10 cellular contexts compared by ENCODE assay signal in genomic region chr11:103609117-103610066, GRCh38.
A peak's percentile ranks its signal among the peaks of the same experiment; 100 is the strongest.
DNase-seq lines count a peak whose midpoint lies in the region; ATAC-seq, FAIRE-seq and TF ChIP-seq lines count a peak whose summit lies in the region.
"Had no signal": no experiment of that assay in that cellular context is flagged by ENCODE, and none has a peak within 500 bp of the region (broad histone marks: within the 10 kb centered on the region; RNA-seq: fewer than 3 reads in every experiment).

No MANE protein-coding gene starts in this region.

- CTCF ChIA-PET in activated naive CD4-positive, alpha-beta T cell treated with anti-CD3 and anti-CD28 coated beads for 36 hours (lab: Charles Lee), result no interaction called here

- H3K4me1 Mint-ChIP-seq in glutamatergic neuron (ENCODE audit: low read depth, unreplicated experiment), result no peaks in the 10 kb centered on the region
- H3K4me1 Mint-ChIP-seq in activated naive CD8-positive, alpha-beta T cell treated with anti-CD3 and anti-CD28 coated beads, Interleukin-2, amount 50 U/mL, for 24 hours, result no peaks in the 10 kb centered on the region
- H3K4me1 Mint-ChIP-seq in activated naive CD4-positive, alpha-beta T cell treated with anti-CD3 and anti-CD28 coated beads for 36 hours (ENCODE audit: low read depth), result no peaks in the 10 kb centered on the region

- H3K4me3 ChIP-seq in ACC112 (ENCODE audit: low read depth, low read length) (peak overlapping the region; percentile 51; the same call in 1 of the 2 replicates), gastrocnemius medialis (no peak overlapping the region)

- H3K27me3 Mint-ChIP-seq in glutamatergic neuron (ENCODE audit: unreplicated experiment), result peaks cover 2% of the 10 kb centered on the region
- peaks cover 7% of the 10 kb centered on the region for H3K27me3 Mint-ChIP-seq in activated naive CD8-positive, alpha-beta T cell treated with anti-CD3 and anti-CD28 coated beads, Interleukin-2, amount 50 U/mL, for 24 hours
- H3K27me3 Mint-ChIP-seq in activated naive CD4-positive, alpha-beta T cell treated with anti-CD3 and anti-CD28 coated beads for 36 hours (ENCODE audit: low read depth), result peaks cover 4% of the 10 kb centered on the region

- no peak overlapping the region for H3K27ac Mint-ChIP-seq in glutamatergic neuron (ENCODE audit: unreplicated experiment)
- H3K27ac Mint-ChIP-seq in activated naive CD8-positive, alpha-beta T cell treated with anti-CD3 and anti-CD28 coated beads, Interleukin-2, amount 50 U/mL, for 24 hours, result no peak overlapping the region
- no peak overlapping the region for H3K27ac Mint-ChIP-seq in activated naive CD4-positive, alpha-beta T cell treated with anti-CD3 and anti-CD28 coated beads for 36 hours

- H3K4me3 Mint-ChIP-seq in glutamatergic neuron (ENCODE audit: unreplicated experiment), result no peak overlapping the region
- no peak overlapping the region for H3K4me3 Mint-ChIP-seq in activated naive CD8-positive, alpha-beta T cell treated with anti-CD3 and anti-CD28 coated beads, Interleukin-2, amount 50 U/mL, for 24 hours
- H3K4me3 Mint-ChIP-seq in activated naive CD4-positive, alpha-beta T cell treated with anti-CD3 and anti-CD28 coated beads for 36 hours, result no peak overlapping the region

- no peak for ATAC-seq in activated naive CD8-positive, alpha-beta T cell treated with anti-CD3 and anti-CD28 coated beads, Interleukin-2, amount 50 U/mL, for 24 hours
- ATAC-seq in gastrocnemius medialis (no peak), GM18870 (IDR thresholded peaks at IDR 0.05; ENCODE audit: unreplicated experiment) (no peak)

- no peaks in the 10 kb centered on the region for H3K36me3 Mint-ChIP-seq in glutamatergic neuron (ENCODE audit: unreplicated experiment)
- H3K36me3 Mint-ChIP-seq in activated naive CD8-positive, alpha-beta T cell treated with anti-CD3 and anti-CD28 coated beads, Interleukin-2, amount 50 U/mL, for 24 hours (ENCODE audit: low read depth), result no peaks in the 10 kb centered on the region
- H3K36me3 Mint-ChIP-seq in activated naive CD4-positive, alpha-beta T cell treated with anti-CD3 and anti-CD28 coated beads for 36 hours (ENCODE audit: low read depth), result no peaks in the 10 kb centered on the region

- no peak for TF ChIP-seq POLR2A in H54 (IDR thresholded peaks at IDR 0.05; ENCODE audit: low read depth, low read length)
- TF ChIP-seq POLR2A in gastrocnemius medialis (IDR thresholded peaks at IDR 0.05), result no peak

- in situ Hi-C loops in gastrocnemius medialis (cut with MboI; ENCODE audit: low sequenced_read_pairs in 4 of 4), result loop anchor here in 1 of 4 donors (10.0 kb wide), 1 partner anchor 285 kb away; no protein-coding TSS in a partner anchor

- H3K36me3 ChIP-seq in ACC112 (ENCODE audit: insufficient read depth, low read length), result no peaks in the 10 kb centered on the region; the same call in 1 of the 2 replicates
- H3K36me3 ChIP-seq in gastrocnemius medialis, result no peaks in the 10 kb centered on the region

- FAIRE-seq in H54 (lab: Jason Lieb, UNC), result peak; percentile 97

- no peaks in the 10 kb centered on the region for H3K79me2 ChIP-seq in ACC112 (ENCODE audit: control insufficient read depth, insufficient read depth, low read length, unreplicated experiment)

- no peaks in the 10 kb centered on the region for H3K9me3 ChIP-seq in gastrocnemius medialis

- peaks cover 33% of the 10 kb centered on the region for H3K4me1 ChIP-seq in ACC112 (ENCODE audit: control insufficient read depth, insufficient read depth, low read length, unreplicated experiment)
- H3K4me1 ChIP-seq in gastrocnemius medialis, result no peaks in the 10 kb centered on the region

- no peaks in the 10 kb centered on the region for H3K9me3 Mint-ChIP-seq in glutamatergic neuron (ENCODE audit: unreplicated experiment)
- H3K9me3 Mint-ChIP-seq in activated naive CD8-positive, alpha-beta T cell treated with anti-CD3 and anti-CD28 coated beads, Interleukin-2, amount 50 U/mL, for 24 hours, result no peaks in the 10 kb centered on the region
- no peaks in the 10 kb centered on the region for H3K9me3 Mint-ChIP-seq in activated naive CD4-positive, alpha-beta T cell treated with anti-CD3 and anti-CD28 coated beads for 36 hours

- peak; percentile 35 for TF ChIP-seq CTCF in glutamatergic neuron (IDR thresholded peaks at IDR 0.05; ENCODE audit: partially characterized antibody, unreplicated experiment)
- TF ChIP-seq CTCF in gastrocnemius medialis (IDR thresholded peaks at IDR 0.05 in 4 of 5, conservative IDR thresholded peaks at IDR 0.05 in 1 of 5), result no peak

- DNase-seq in H54 (ENCODE audit: insufficient read length, low spot score), result peak; percentile 34
- peak; percentile 96 to 98 for DNase-seq in SW 1271 (lab: John Stamatoyannopoulos, UW)
- no peak for DNase-seq in glutamatergic neuron
- no peak for DNase-seq in activated naive CD8-positive, alpha-beta T cell treated with anti-CD3 and anti-CD28 coated beads, Interleukin-2, amount 50 U/mL, for 24 hours
- no peak for DNase-seq in gastrocnemius medialis
- DNase-seq in activated naive CD4-positive, alpha-beta T cell treated with anti-CD3 and anti-CD28 coated beads for 36 hours, result no peak
- DNase-seq: activated effector memory CD4-positive, alpha-beta T cell treated with anti-CD3 and anti-CD28 coated beads, Interleukin-2, amount 50 U/mL, for 16 hours; DND-41 had no signal

- H3K27me3 ChIP-seq in ACC112 (ENCODE audit: insufficient read depth, low read length) (no peaks in the 10 kb centered on the region), gastrocnemius medialis (no peaks in the 10 kb centered on the region)

- peak overlapping the region; percentile 90 for H2AFZ ChIP-seq in ACC112 (ENCODE audit: low read length, unreplicated experiment)

- intact Hi-C loops in gastrocnemius medialis (cut with DNase I; ENCODE audit: low total_unique reads), result no loop called here
- intact Hi-C loops in activated naive CD4-positive, alpha-beta T cell treated with anti-CD3 and anti-CD28 coated beads for 36 hours (cut with micrococcal nuclease), result no loop called here

- H3K27ac ChIP-seq in ACC112 (ENCODE audit: low read depth, low read length), result peak overlapping the region; percentile 82
- no peak overlapping the region for H3K27ac ChIP-seq in gastrocnemius medialis

Comparison
In these comparisons a context has a peak if more than half of its experiments do, and no peak if none do; other contexts are left out.
1. DNase-seq: peak in H54 (single experiment) and SW 1271 (2 of 2); none in glutamatergic neuron (single experiment), activated naive CD8-positive, alpha-beta T cell treated with anti-CD3 and anti-CD28 coated beads, Interleukin-2, amount 50 U/mL, for 24 hours (single experiment), gastrocnemius medialis (0 of 2) and activated naive CD4-positive, alpha-beta T cell treated with anti-CD3 and anti-CD28 coated beads for 36 hours (single experiment).